In the genomic region with DNA sequence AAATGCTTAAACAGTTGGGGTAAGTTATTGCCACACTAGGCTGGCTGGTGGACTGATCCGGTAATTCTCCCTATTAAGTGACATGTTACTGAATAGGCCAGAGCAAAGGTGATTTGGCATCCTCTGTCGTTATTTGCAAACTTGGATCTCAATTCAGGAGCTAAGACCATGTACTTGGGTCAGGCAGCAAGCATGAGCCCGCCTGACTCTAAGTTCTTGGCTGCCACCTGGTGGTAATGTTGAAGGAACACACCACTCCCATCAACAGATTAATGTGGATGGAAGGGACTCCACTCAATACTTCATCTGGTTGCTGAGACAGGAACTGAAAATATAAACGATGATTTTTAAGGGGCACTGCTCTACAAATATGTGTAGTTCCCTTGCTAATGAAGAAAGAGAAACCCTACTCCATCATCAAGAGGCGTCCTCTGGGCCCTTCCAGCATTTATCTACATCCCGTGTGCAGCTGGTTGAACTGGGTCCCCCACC, we compare ENCODE assay signal across 8 cellular contexts.
DNase-seq lines count a peak whose midpoint lies in the region; ATAC-seq and TF ChIP-seq lines count a peak whose summit lies in the region.

No MANE protein-coding gene starts in this region.

- POLR2A ChIA-PET in Caco-2 (lab: Charles Lee) (no interaction called here), OCI-LY7 (lab: Charles Lee) (no interaction called here)
- POLR2A ChIA-PET in naive thymus-derived CD4-positive, alpha-beta T cell (lab: Charles Lee): interaction anchor here (0.7 to 1.3 kb wide), 2 partner anchors 195 to 227 kb away, joined by 3 to 8 read pairs; no protein-coding TSS in a partner anchor

- H3K27me3 Mint-ChIP-seq in Caco-2 (ENCODE audit: insufficient read depth, unreplicated experiment): no peaks in the 10 kb centered on the region
- peaks cover 0 to 8% (median 0%) of the 10 kb centered on the region in 5 donors for H3K27me3 Mint-ChIP-seq in naive thymus-derived CD4-positive, alpha-beta T cell
- H3K27me3 Mint-ChIP-seq in stimulated activated naive CD8-positive, alpha-beta T cell treated with anti-CD3 and anti-CD28 coated beads, Interleukin-15, amount 100 ng/mL, for 72 hours: no peaks in the 10 kb centered on the region

- H4K20me1 ChIP-seq in OCI-LY7 (ENCODE audit: insufficient read depth, low read length): no peaks in the 10 kb centered on the region

- TF ChIP-seq CTCF in Caco-2 (IDR thresholded peaks at IDR 0.05; ENCODE audit: insufficient read depth in 1 of 2, low read depth in 1 of 2, low read length in 1 of 2, severe bottlenecking in 1 of 2, unreplicated experiment in 1 of 2) (peak; percentile 65 to 67), OCI-LY7 (conservative IDR thresholded peaks at IDR 0.05; ENCODE audit: low read length) (peak; percentile 93), epithelial cell of proximal tubule (conservative IDR thresholded peaks at IDR 0.05; ENCODE audit: low read depth, low read length) (peak; percentile 86)

- no peak overlapping the region for H3K27ac Mint-ChIP-seq in Caco-2 (ENCODE audit: unreplicated experiment)
- H3K27ac Mint-ChIP-seq in naive thymus-derived CD4-positive, alpha-beta T cell: peak overlapping the region in 5 of 9 donors; percentile 6 to 69 (median 53)
- H3K27ac Mint-ChIP-seq in stimulated activated naive CD8-positive, alpha-beta T cell treated with anti-CD3 and anti-CD28 coated beads, Interleukin-15, amount 100 ng/mL, for 72 hours: no peak overlapping the region

- H3K9me3 Mint-ChIP-seq in Caco-2 (ENCODE audit: unreplicated experiment): peaks cover 16% of the 10 kb centered on the region
- H3K9me3 Mint-ChIP-seq in naive thymus-derived CD4-positive, alpha-beta T cell: peaks cover 0 to 3% (median 0%) of the 10 kb centered on the region in 11 donors
- no peaks in the 10 kb centered on the region for H3K9me3 Mint-ChIP-seq in stimulated activated naive CD8-positive, alpha-beta T cell treated with anti-CD3 and anti-CD28 coated beads, Interleukin-15, amount 100 ng/mL, for 72 hours

- CTCF ChIA-PET in Caco-2 (lab: Charles Lee): interaction anchor here (0.6 to 1.6 kb wide), 6 partner anchors 46 to 434 kb away, joined by 3 to 16 read pairs (median 4); a partner anchor contains a TSS
- CTCF ChIA-PET in OCI-LY7 (lab: Charles Lee; ENCODE audit: unreplicated experiment): interaction anchor here (2.6 kb wide), 1 partner anchor 253 kb away, joined by 11 read pairs; no protein-coding TSS in a partner anchor
- CTCF ChIA-PET in naive thymus-derived CD4-positive, alpha-beta T cell (lab: Charles Lee): interaction anchor here (0.6 to 3.7 kb wide), 9 partner anchors 12 to 252 kb away, joined by 3 to 47 read pairs (median 4); no protein-coding TSS in a partner anchor

- H3K4me2 ChIP-seq in OCI-LY7 (ENCODE audit: low read length): no peak overlapping the region

- H3K4me1 ChIP-seq in Caco-2 (0 out of 2 replicates have a peak, but pooled peaks cover 6% of the 10 kb centered on the region), OCI-LY7 (ENCODE audit: insufficient read depth, low read length, poor library complexity, severe bottlenecking) (no peaks in the 10 kb centered on the region)
- H3K4me1 ChIP-seq in naive thymus-derived CD4-positive, alpha-beta T cell (ENCODE audit: control insufficient read depth in 2 of 2, insufficient read depth in 2 of 2, low read length in 2 of 2): no peaks in the 10 kb centered on the region

- H3K9me3 ChIP-seq in Caco-2 (no peaks in the 10 kb centered on the region), OCI-LY7 (ENCODE audit: low read length) (no peaks in the 10 kb centered on the region)
- no peaks in the 10 kb centered on the region for H3K9me3 ChIP-seq in naive thymus-derived CD4-positive, alpha-beta T cell (ENCODE audit: control insufficient read depth in 2 of 3, low read length in 3 of 3)

- DNase-seq in Caco-2: peak; percentile 76 to 80
- DNase-seq in HUDEP-2 (lab: John Stamatoyannopoulos, UW; ENCODE audit: unreplicated experiment in 76 of 76): peak in 72 of 76 experiments; percentile 9 to 86 (median 62)
- DNase-seq in OCI-LY7 (ENCODE audit: low spot score): peak; percentile 88
- peak; percentile 55 for DNase-seq in activated CD8-positive, alpha-beta memory T cell treated with anti-CD3 and anti-CD28 coated beads, Interleukin-2, amount 50 U/mL, for 4 hours
- DNase-seq in epithelial cell of proximal tubule (ENCODE audit: low read depth): no peak
- DNase-seq in naive thymus-derived CD4-positive, alpha-beta T cell: peak; percentile 18 to 78 (median 65)
- DNase-seq in stimulated activated naive CD8-positive, alpha-beta T cell treated with anti-CD3 and anti-CD28 coated beads, Interleukin-15, amount 100 ng/mL, for 72 hours: peak; percentile 60 to 62

- peaks cover 4% of the 10 kb centered on the region for H3K4me1 Mint-ChIP-seq in Caco-2 (ENCODE audit: low read depth, unreplicated experiment)
- H3K4me1 Mint-ChIP-seq in naive thymus-derived CD4-positive, alpha-beta T cell: peaks cover 2 to 10% (median 4%) of the 10 kb centered on the region in 7 donors
- no peaks in the 10 kb centered on the region for H3K4me1 Mint-ChIP-seq in stimulated activated naive CD8-positive, alpha-beta T cell treated with anti-CD3 and anti-CD28 coated beads, Interleukin-15, amount 100 ng/mL, for 72 hours

- H3K27me3 ChIP-seq in Caco-2 (replicated peaks; ENCODE audit: control insufficient read depth, insufficient read depth, low read length): no peaks in the 10 kb centered on the region
- H3K27me3 ChIP-seq in naive thymus-derived CD4-positive, alpha-beta T cell (ENCODE audit: control insufficient read depth in 2 of 2, insufficient read depth in 2 of 2, low read length in 2 of 2): no peaks in the 10 kb centered on the region

- intact Hi-C loops in Caco-2 (cut with micrococcal nuclease; ENCODE audit: unreplicated experiment): loop anchor here (1.0 to 5.0 kb wide), 3 partner anchors 147 to 477 kb away; no protein-coding TSS in a partner anchor
- intact Hi-C loops in OCI-LY7 (cut with micrococcal nuclease; ENCODE audit: unreplicated experiment): loop anchor here (1.0 kb wide), 2 partner anchors 196 to 253 kb away; no protein-coding TSS in a partner anchor
- intact Hi-C loops in naive thymus-derived CD4-positive, alpha-beta T cell (cut with micrococcal nuclease): loop anchor here (1.0 to 5.0 kb wide), 5 partner anchors 122 to 252 kb away; a partner anchor contains a TSS

- no peaks in the 10 kb centered on the region for H3K79me2 ChIP-seq in OCI-LY7 (ENCODE audit: insufficient read depth, low read depth, low read length)

- H3K36me3 ChIP-seq in Caco-2 (ENCODE audit: control insufficient read depth, insufficient read depth, low read length): no peaks in the 10 kb centered on the region
- H3K36me3 ChIP-seq in OCI-LY7 (ENCODE audit: insufficient read depth, low read length): no peaks in the 10 kb centered on the region
- H3K36me3 ChIP-seq in naive thymus-derived CD4-positive, alpha-beta T cell (ENCODE audit: control insufficient read depth in 2 of 3, insufficient read depth in 3 of 3, low read length in 3 of 3): no peaks in the 10 kb centered on the region

- H3K27ac ChIP-seq in OCI-LY7 (ENCODE audit: low read depth, low read length, poor library complexity, severe bottlenecking): no peak overlapping the region
- H3K27ac ChIP-seq in naive thymus-derived CD4-positive, alpha-beta T cell (ENCODE audit: low read depth, low read length): no peak overlapping the region

- H2AFZ ChIP-seq in OCI-LY7 (ENCODE audit: low read length): no peak overlapping the region

- H3K4me3 ChIP-seq in Caco-2 (ENCODE audit: low read depth, low read length): no peak overlapping the region
- H3K4me3 ChIP-seq in OCI-LY7 (ENCODE audit: low read depth, low read length, poor library complexity, severe bottlenecking): no peak overlapping the region
- no peak overlapping the region for H3K4me3 ChIP-seq in epithelial cell of proximal tubule (ENCODE audit: low read depth, low read length)
- no peak overlapping the region for H3K4me3 ChIP-seq in naive thymus-derived CD4-positive, alpha-beta T cell (ENCODE audit: low read length)

- H3K4me3 Mint-ChIP-seq in Caco-2 (ENCODE audit: unreplicated experiment): no peak overlapping the region
- H3K4me3 Mint-ChIP-seq in naive thymus-derived CD4-positive, alpha-beta T cell: no peak overlapping the region
- no peak overlapping the region for H3K4me3 Mint-ChIP-seq in stimulated activated naive CD8-positive, alpha-beta T cell treated with anti-CD3 and anti-CD28 coated beads, Interleukin-15, amount 100 ng/mL, for 72 hours

- peak; percentile 83 for ATAC-seq in GM21390 (IDR thresholded peaks at IDR 0.05; ENCODE audit: unreplicated experiment)
- peak; percentile 90 for ATAC-seq in naive thymus-derived CD4-positive, alpha-beta T cell
- ATAC-seq in stimulated activated naive CD8-positive, alpha-beta T cell treated with anti-CD3 and anti-CD28 coated beads, Interleukin-15, amount 100 ng/mL, for 72 hours: peak; percentile 90

- H3K36me3 Mint-ChIP-seq in Caco-2 (ENCODE audit: insufficient read depth, unreplicated experiment): peaks cover 7% of the 10 kb centered on the region
- peaks cover 0 to 3% (median 0%) of the 10 kb centered on the region in 5 donors for H3K36me3 Mint-ChIP-seq in naive thymus-derived CD4-positive, alpha-beta T cell

- H3K9me2 ChIP-seq in OCI-LY7 (ENCODE audit: insufficient read depth, low read length): no peaks in the 10 kb centered on the region

- BruUV-seq in Caco-2 (replicated peaks; lab: Mats Ljungman, UMichigan) (no TSS peak), OCI-LY7 (replicated peaks; lab: Mats Ljungman, UMichigan) (no TSS peak)

Comparison
In these comparisons a context has a peak if more than half of its experiments do, and no peak if none do; other contexts are left out.
1. H3K27ac Mint-ChIP-seq: peak in naive thymus-derived CD4-positive, alpha-beta T cell (5 of 9); none in Caco-2 (single experiment) and stimulated activated naive CD8-positive, alpha-beta T cell treated with anti-CD3 and anti-CD28 coated beads, Interleukin-15, amount 100 ng/mL, for 72 hours (0 of 2).
2. Peak in every context shown above with its lines, with median percentiles within 50 percentile points of each other: CTCF ChIP-seq and ATAC-seq.